ENCODE assay signal across 2 cellular contexts in genomic region chr11:13448876-13449275, GRCh38.
TF ChIP-seq lines count a peak whose summit lies in the region.

No MANE protein-coding gene starts in this region.

TF ChIP-seq in K562, 482 proteins besides CTCF, POLR2A, EP300 and RAD21 (continues in another document):
- TF ChIP-seq CXXC5 (CRISPR knock-in tag; IDR thresholded peaks at IDR 0.05) = peak; percentile 17; the same call in 1 of the 2 replicates
- TF ChIP-seq HIVEP1 (CRISPR knock-in tag; IDR thresholded peaks at IDR 0.05) = no peak
- TF ChIP-seq, protein P1, sequence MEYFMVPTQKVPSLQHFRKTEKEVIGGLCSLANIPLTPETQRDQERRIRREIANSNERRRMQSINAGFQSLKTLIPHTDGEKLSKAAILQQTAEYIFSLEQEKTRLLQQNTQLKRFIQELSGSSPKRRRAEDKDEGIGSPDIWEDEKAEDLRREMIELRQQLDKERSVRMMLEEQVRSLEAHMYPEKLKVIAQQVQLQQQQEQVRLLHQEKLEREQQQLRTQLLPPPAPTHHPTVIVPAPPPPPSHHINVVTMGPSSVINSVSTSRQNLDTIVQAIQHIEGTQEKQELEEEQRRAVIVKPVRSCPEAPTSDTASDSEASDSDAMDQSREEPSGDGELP (CRISPR knock-in tag; IDR thresholded peaks at IDR 0.05; ENCODE audit: borderline replicate concordance) = no peak
- no peak for TF ChIP-seq STAT5B (CRISPR knock-in tag; IDR thresholded peaks at IDR 0.05)
- no peak for TF ChIP-seq SREBF2 (CRISPR knock-in tag; IDR thresholded peaks at IDR 0.05)
- no peak for TF ChIP-seq KHSRP (IDR thresholded peaks at IDR 0.05)
- TF ChIP-seq ZNF197 (CRISPR knock-in tag; IDR thresholded peaks at IDR 0.05; ENCODE audit: low read depth) = no peak
- no peak for TF ChIP-seq BCL6 (CRISPR knock-in tag; IDR thresholded peaks at IDR 0.05)
- no peak for TF ChIP-seq SUPT5H (IDR thresholded peaks at IDR 0.05)
- TF ChIP-seq THAP12 (CRISPR knock-in tag; IDR thresholded peaks at IDR 0.05) = no peak
- TF ChIP-seq GTF3C2 (IDR thresholded peaks at IDR 0.05; ENCODE audit: borderline replicate concordance, extremely low read depth, insufficient read length) = no peak
- TF ChIP-seq U2AF1 (optimal IDR thresholded peaks at IDR 0.05; ENCODE audit: low read depth, low read length) = no peak
- TF ChIP-seq, protein P2, sequence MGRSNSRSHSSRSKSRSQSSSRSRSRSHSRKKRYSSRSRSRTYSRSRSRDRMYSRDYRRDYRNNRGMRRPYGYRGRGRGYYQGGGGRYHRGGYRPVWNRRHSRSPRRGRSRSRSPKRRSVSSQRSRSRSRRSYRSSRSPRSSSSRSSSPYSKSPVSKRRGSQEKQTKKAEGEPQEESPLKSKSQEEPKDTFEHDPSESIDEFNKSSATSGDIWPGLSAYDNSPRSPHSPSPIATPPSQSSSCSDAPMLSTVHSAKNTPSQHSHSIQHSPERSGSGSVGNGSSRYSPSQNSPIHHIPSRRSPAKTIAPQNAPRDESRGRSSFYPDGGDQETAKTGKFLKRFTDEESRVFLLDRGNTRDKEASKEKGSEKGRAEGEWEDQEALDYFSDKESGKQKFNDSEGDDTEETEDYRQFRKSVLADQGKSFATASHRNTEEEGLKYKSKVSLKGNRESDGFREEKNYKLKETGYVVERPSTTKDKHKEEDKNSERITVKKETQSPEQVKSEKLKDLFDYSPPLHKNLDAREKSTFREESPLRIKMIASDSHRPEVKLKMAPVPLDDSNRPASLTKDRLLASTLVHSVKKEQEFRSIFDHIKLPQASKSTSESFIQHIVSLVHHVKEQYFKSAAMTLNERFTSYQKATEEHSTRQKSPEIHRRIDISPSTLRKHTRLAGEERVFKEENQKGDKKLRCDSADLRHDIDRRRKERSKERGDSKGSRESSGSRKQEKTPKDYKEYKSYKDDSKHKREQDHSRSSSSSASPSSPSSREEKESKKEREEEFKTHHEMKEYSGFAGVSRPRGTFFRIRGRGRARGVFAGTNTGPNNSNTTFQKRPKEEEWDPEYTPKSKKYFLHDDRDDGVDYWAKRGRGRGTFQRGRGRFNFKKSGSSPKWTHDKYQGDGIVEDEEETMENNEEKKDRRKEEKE (IDR thresholded peaks at IDR 0.05; ENCODE audit: borderline replicate concordance in 1 of 2, control insufficient read depth in 1 of 2, low read depth in 2 of 2, low read length in 1 of 2) = no peak
- TF ChIP-seq JUND (IDR thresholded peaks at IDR 0.05; ENCODE audit: borderline replicate concordance, low read depth, low read length) = peak; percentile 51; the same call in 1 of the 2 replicates
- peak; percentile 28; the same call in 1 of the 3 replicates for TF ChIP-seq JUND (tag; IDR thresholded peaks at IDR 0.05; ENCODE audit: borderline replicate concordance, low read depth, low read length)
- TF ChIP-seq COPS2 (conservative IDR thresholded peaks at IDR 0.05) = no peak
- TF ChIP-seq ETV1 (tag; conservative IDR thresholded peaks at IDR 0.05; ENCODE audit: low read depth) = no peak
- no peak for TF ChIP-seq RHOXF2B (CRISPR knock-in tag; conservative IDR thresholded peaks at IDR 0.05)
- TF ChIP-seq POLR2H (tag; IDR thresholded peaks at IDR 0.05; ENCODE audit: low read depth) = 0 out of 2 replicates have a peak, but pooled peaks have one; percentile 18
- TF ChIP-seq ZNF311 (CRISPR knock-in tag; IDR thresholded peaks at IDR 0.05) = no peak
- no peak for TF ChIP-seq ZNF143 (CRISPR knock-in tag; IDR thresholded peaks at IDR 0.05)
- no peak for TF ChIP-seq PCBP1 (IDR thresholded peaks at IDR 0.05; ENCODE audit: low read depth, low read length, poor library complexity, severe bottlenecking)
- TF ChIP-seq DMBX1 (CRISPR knock-in tag; IDR thresholded peaks at IDR 0.05; ENCODE audit: borderline replicate concordance) = no peak
- no peak for TF ChIP-seq TBL1XR1 (IDR thresholded peaks at IDR 0.05; ENCODE audit: low read length in 2 of 2)

TF ChIP-seq in SK-N-SH, 30 proteins besides CTCF, POLR2A, EP300 and RAD21:
- no peak for TF ChIP-seq CHD2 (IDR thresholded peaks at IDR 0.05; ENCODE audit: low read length, partially characterized antibody)
- TF ChIP-seq RCOR1 (IDR thresholded peaks at IDR 0.05; ENCODE audit: low read length) = no peak
- no peak for TF ChIP-seq GATA2 (CRISPR knock-in tag; IDR thresholded peaks at IDR 0.05)
- no peak for TF ChIP-seq GABPA (IDR thresholded peaks at IDR 0.05; ENCODE audit: low read depth)
- no peak for TF ChIP-seq TAF1 (IDR thresholded peaks at IDR 0.05; ENCODE audit: borderline replicate concordance, low read depth, low read length)
- no peak for TF ChIP-seq MXI1 (IDR thresholded peaks at IDR 0.05; ENCODE audit: low read depth, low read length)
- no peak for TF ChIP-seq RFX5 (IDR thresholded peaks at IDR 0.05; ENCODE audit: low read length)
- no peak for TF ChIP-seq MAX (IDR thresholded peaks at IDR 0.05; ENCODE audit: low read depth)
- no peak for TF ChIP-seq ELF1 (IDR thresholded peaks at IDR 0.05)
- TF ChIP-seq NFIC (IDR thresholded peaks at IDR 0.05; ENCODE audit: borderline replicate concordance) = no peak
- no peak for TF ChIP-seq YY1 (IDR thresholded peaks at IDR 0.05; ENCODE audit: low read depth)
- TF ChIP-seq REST (IDR thresholded peaks at IDR 0.05; ENCODE audit: low read depth, low read length) = no peak
- TF ChIP-seq EZH2phosphoT487 (IDR thresholded peaks at IDR 0.05; ENCODE audit: borderline replicate concordance, low read depth) = no peak
- TF ChIP-seq FOSL2 (IDR thresholded peaks at IDR 0.05; ENCODE audit: borderline replicate concordance, low read depth) = no peak
- no peak for TF ChIP-seq PBX3 (IDR thresholded peaks at IDR 0.05)
- TF ChIP-seq RXRA (IDR thresholded peaks at IDR 0.05; ENCODE audit: borderline replicate concordance, low read depth) = no peak
- TF ChIP-seq SMC3 (IDR thresholded peaks at IDR 0.05; ENCODE audit: low read depth, low read length) = no peak
- TF ChIP-seq USF1 (IDR thresholded peaks at IDR 0.05; ENCODE audit: borderline replicate concordance, low read depth) = no peak
- TF ChIP-seq ZBTB33 (IDR thresholded peaks at IDR 0.05; ENCODE audit: borderline replicate concordance, low read depth) = no peak
- no peak for TF ChIP-seq MEF2A (IDR thresholded peaks at IDR 0.05; ENCODE audit: borderline replicate concordance, low read depth)
